ENCODE assay signal across 1 cellular context in the genomic region with DNA sequence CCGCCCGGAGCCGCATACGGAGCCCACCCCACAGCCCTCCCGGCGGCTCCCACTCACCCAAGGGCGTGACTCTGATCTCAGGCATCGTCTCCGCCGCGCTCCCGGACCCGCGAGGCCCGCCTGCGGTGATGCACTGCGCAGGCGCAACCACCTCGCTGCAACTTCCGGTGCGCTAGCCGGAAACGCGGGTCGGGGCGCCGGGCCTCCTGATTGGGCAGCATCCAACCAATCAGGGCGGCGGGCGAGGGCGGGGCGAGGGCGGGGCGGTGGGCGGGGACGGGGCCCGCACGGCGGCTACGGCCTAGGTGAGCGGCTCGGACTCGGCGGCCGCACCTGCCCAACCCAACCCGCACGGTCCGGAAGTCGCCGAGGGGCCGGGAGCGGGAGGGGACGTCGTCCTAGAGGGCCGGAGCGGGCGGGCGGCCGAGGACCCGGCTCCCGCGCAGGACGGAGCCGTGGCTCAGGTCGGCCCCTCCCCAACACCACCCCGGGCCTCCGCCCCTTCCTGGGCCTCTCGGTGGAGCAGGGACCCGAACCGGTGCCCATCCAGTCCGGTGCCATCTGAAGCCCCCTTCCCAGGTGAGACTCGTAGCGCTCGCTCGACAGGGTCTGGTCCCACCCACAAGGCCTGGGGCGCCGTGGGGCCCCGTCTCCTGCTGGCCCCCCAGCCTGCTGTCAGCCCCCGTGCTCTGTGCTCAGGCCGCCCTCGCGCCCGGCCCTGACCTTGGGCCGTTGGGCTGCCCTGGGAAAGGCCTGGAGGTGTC.
TF ChIP-seq lines count a peak whose summit lies in the region.

Gene CPTP (plus strand): TSS at position 279 of the 764 bp plus-strand sequence. CDS start 2,109 bp downstream, outside the sequence.
Gene INTS11 (minus strand): TSS at position 137 of the 764 bp plus-strand sequence. CDS start 52 bp downstream, at position 85.

TF ChIP-seq in HepG2, 621 proteins besides CTCF, POLR2A, EP300 and RAD21 (continued from another document and continues in another):
- TF ChIP-seq, protein P1, sequence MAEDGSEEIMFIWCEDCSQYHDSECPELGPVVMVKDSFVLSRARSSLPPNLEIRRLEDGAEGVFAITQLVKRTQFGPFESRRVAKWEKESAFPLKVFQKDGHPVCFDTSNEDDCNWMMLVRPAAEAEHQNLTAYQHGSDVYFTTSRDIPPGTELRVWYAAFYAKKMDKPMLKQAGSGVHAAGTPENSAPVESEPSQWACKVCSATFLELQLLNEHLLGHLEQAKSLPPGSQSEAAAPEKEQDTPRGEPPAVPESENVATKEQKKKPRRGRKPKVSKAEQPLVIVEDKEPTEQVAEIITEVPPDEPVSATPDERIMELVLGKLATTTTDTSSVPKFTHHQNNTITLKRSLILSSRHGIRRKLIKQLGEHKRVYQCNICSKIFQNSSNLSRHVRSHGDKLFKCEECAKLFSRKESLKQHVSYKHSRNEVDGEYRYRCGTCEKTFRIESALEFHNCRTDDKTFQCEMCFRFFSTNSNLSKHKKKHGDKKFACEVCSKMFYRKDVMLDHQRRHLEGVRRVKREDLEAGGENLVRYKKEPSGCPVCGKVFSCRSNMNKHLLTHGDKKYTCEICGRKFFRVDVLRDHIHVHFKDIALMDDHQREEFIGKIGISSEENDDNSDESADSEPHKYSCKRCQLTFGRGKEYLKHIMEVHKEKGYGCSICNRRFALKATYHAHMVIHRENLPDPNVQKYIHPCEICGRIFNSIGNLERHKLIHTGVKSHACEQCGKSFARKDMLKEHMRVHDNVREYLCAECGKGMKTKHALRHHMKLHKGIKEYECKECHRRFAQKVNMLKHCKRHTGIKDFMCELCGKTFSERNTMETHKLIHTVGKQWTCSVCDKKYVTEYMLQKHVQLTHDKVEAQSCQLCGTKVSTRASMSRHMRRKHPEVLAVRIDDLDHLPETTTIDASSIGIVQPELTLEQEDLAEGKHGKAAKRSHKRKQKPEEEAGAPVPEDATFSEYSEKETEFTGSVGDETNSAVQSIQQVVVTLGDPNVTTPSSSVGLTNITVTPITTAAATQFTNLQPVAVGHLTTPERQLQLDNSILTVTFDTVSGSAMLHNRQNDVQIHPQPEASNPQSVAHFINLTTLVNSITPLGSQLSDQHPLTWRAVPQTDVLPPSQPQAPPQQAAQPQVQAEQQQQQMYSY (CRISPR knock-in tag; IDR thresholded peaks at IDR 0.05), result peak; percentile 36; the same call in 1 of the 2 replicates
- no peak for TF ChIP-seq GATAD2A (CRISPR knock-in tag; IDR thresholded peaks at IDR 0.05)
- TF ChIP-seq ZSCAN25 (CRISPR knock-in tag; IDR thresholded peaks at IDR 0.05), result no peak
- TF ChIP-seq MED8 (CRISPR knock-in tag; IDR thresholded peaks at IDR 0.05; ENCODE audit: insufficient replicate concordance), result peak; percentile 55
- TF ChIP-seq ZNF607 (CRISPR knock-in tag; IDR thresholded peaks at IDR 0.05; ENCODE audit: borderline replicate concordance), result peak; percentile 78; the same call in 1 of the 2 replicates
- peak; percentile 73 for TF ChIP-seq SP4 (CRISPR knock-in tag; IDR thresholded peaks at IDR 0.05)
- no peak for TF ChIP-seq ELF3 (CRISPR knock-in tag; IDR thresholded peaks at IDR 0.05)
- TF ChIP-seq SRY (CRISPR knock-in tag; IDR thresholded peaks at IDR 0.05), result peak; percentile 54
- TF ChIP-seq, protein P2, sequence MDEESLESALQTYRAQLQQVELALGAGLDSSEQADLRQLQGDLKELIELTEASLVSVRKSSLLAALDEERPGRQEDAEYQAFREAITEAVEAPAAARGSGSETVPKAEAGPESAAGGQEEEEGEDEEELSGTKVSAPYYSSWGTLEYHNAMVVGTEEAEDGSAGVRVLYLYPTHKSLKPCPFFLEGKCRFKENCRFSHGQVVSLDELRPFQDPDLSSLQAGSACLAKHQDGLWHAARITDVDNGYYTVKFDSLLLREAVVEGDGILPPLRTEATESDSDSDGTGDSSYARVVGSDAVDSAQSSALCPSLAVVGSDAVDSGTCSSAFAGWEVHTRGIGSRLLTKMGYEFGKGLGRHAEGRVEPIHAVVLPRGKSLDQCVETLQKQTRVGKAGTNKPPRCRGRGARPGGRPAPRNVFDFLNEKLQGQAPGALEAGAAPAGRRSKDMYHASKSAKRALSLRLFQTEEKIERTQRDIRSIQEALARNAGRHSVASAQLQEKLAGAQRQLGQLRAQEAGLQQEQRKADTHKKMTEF (CRISPR knock-in tag; IDR thresholded peaks at IDR 0.05), result peak; percentile 78; the same call in 1 of the 2 replicates
- TF ChIP-seq GATA4 (IDR thresholded peaks at IDR 0.05; ENCODE audit: borderline replicate concordance, low read depth), result no peak
- TF ChIP-seq MEIS2 (CRISPR knock-in tag; IDR thresholded peaks at IDR 0.05), result no peak
- peak; percentile 6 for TF ChIP-seq TEAD3 (CRISPR knock-in tag; optimal IDR thresholded peaks at IDR 0.05; ENCODE audit: borderline replicate concordance)
- TF ChIP-seq RXRB (CRISPR knock-in tag; IDR thresholded peaks at IDR 0.05; ENCODE audit: borderline replicate concordance), result peak; percentile 58
- TF ChIP-seq GABPA (IDR thresholded peaks at IDR 0.05; ENCODE audit: low read depth, low read length), result no peak
- TF ChIP-seq GABPA (CRISPR knock-in tag; IDR thresholded peaks at IDR 0.05; ENCODE audit: low read depth), result peak; percentile 91
- no peak for TF ChIP-seq E2F5 (CRISPR knock-in tag; conservative IDR thresholded peaks at IDR 0.05)
- TF ChIP-seq ZNF274 (CRISPR knock-in tag; IDR thresholded peaks at IDR 0.05), result no peak; the same call in 1 of the 2 replicates
- TF ChIP-seq SPEN (CRISPR knock-in tag; IDR thresholded peaks at IDR 0.05; ENCODE audit: low read depth), result peak; percentile 81
- TF ChIP-seq HDAC1 (CRISPR knock-in tag; IDR thresholded peaks at IDR 0.05), result peak; percentile 72
- no peak for TF ChIP-seq CHCHD3 (CRISPR knock-in tag; IDR thresholded peaks at IDR 0.05)
- no peak for TF ChIP-seq HDAC6 (IDR thresholded peaks at IDR 0.05; ENCODE audit: low read depth, low read length)
- 0 out of 2 replicates have a peak, but pooled peaks have one; percentile 29 for TF ChIP-seq TBP (CRISPR knock-in tag; IDR thresholded peaks at IDR 0.05)
- TF ChIP-seq MYNN (CRISPR knock-in tag; IDR thresholded peaks at IDR 0.05; ENCODE audit: low read depth), result 0 out of 2 replicates have a peak, but pooled peaks have one; percentile 54
- TF ChIP-seq MED1 (CRISPR knock-in tag; IDR thresholded peaks at IDR 0.05), result peak; percentile 46
- TF ChIP-seq, protein P3, sequence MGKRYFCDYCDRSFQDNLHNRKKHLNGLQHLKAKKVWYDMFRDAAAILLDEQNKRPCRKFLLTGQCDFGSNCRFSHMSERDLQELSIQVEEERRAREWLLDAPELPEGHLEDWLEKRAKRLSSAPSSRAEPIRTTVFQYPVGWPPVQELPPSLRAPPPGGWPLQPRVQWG (CRISPR knock-in tag; IDR thresholded peaks at IDR 0.05; ENCODE audit: borderline replicate concordance, low read depth), result 0 out of 2 replicates have a peak, but pooled peaks have one; percentile 26
- TF ChIP-seq, protein P4, sequence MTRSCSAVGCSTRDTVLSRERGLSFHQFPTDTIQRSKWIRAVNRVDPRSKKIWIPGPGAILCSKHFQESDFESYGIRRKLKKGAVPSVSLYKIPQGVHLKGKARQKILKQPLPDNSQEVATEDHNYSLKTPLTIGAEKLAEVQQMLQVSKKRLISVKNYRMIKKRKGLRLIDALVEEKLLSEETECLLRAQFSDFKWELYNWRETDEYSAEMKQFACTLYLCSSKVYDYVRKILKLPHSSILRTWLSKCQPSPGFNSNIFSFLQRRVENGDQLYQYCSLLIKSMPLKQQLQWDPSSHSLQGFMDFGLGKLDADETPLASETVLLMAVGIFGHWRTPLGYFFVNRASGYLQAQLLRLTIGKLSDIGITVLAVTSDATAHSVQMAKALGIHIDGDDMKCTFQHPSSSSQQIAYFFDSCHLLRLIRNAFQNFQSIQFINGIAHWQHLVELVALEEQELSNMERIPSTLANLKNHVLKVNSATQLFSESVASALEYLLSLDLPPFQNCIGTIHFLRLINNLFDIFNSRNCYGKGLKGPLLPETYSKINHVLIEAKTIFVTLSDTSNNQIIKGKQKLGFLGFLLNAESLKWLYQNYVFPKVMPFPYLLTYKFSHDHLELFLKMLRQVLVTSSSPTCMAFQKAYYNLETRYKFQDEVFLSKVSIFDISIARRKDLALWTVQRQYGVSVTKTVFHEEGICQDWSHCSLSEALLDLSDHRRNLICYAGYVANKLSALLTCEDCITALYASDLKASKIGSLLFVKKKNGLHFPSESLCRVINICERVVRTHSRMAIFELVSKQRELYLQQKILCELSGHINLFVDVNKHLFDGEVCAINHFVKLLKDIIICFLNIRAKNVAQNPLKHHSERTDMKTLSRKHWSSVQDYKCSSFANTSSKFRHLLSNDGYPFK (CRISPR knock-in tag; IDR thresholded peaks at IDR 0.05; ENCODE audit: borderline replicate concordance), result peak; percentile 54; the same call in 1 of the 2 replicates
- no peak; the same call in 1 of the 2 replicates for TF ChIP-seq BCL6 (CRISPR knock-in tag; IDR thresholded peaks at IDR 0.05)
- TF ChIP-seq EED (CRISPR knock-in tag; IDR thresholded peaks at IDR 0.05), result 0 out of 2 replicates have a peak, but pooled peaks have one; percentile 72
- TF ChIP-seq, protein P5, sequence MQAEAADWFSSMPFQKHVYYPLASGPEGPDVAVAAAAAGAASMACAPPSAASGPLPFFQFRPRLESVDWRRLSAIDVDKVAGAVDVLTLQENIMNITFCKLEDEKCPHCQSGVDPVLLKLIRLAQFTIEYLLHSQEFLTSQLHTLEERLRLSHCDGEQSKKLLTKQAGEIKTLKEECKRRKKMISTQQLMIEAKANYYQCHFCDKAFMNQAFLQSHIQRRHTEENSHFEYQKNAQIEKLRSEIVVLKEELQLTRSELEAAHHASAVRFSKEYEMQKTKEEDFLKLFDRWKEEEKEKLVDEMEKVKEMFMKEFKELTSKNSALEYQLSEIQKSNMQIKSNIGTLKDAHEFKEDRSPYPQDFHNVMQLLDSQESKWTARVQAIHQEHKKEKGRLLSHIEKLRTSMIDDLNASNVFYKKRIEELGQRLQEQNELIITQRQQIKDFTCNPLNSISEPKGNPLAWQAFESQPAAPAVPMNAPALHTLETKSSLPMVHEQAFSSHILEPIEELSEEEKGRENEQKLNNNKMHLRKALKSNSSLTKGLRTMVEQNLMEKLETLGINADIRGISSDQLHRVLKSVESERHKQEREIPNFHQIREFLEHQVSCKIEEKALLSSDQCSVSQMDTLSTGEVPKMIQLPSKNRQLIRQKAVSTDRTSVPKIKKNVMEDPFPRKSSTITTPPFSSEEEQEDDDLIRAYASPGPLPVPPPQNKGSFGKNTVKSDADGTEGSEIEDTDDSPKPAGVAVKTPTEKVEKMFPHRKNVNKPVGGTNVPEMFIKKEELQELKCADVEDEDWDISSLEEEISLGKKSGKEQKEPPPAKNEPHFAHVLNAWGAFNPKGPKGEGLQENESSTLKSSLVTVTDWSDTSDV (CRISPR knock-in tag; IDR thresholded peaks at IDR 0.05), result no peak; the same call in 1 of the 2 replicates
- TF ChIP-seq ZNF563 (CRISPR knock-in tag; IDR thresholded peaks at IDR 0.05), result peak; percentile 78
- TF ChIP-seq, protein P6, sequence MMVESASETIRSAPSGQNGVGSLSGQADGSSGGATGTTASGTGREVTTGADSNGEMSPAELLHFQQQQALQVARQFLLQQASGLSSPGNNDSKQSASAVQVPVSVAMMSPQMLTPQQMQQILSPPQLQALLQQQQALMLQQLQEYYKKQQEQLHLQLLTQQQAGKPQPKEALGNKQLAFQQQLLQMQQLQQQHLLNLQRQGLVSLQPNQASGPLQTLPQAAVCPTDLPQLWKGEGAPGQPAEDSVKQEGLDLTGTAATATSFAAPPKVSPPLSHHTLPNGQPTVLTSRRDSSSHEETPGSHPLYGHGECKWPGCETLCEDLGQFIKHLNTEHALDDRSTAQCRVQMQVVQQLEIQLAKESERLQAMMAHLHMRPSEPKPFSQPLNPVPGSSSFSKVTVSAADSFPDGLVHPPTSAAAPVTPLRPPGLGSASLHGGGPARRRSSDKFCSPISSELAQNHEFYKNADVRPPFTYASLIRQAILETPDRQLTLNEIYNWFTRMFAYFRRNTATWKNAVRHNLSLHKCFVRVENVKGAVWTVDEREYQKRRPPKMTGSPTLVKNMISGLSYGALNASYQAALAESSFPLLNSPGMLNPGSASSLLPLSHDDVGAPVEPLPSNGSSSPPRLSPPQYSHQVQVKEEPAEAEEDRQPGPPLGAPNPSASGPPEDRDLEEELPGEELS (CRISPR knock-in tag; IDR thresholded peaks at IDR 0.05), result 0 out of 2 replicates have a peak, but pooled peaks have one; percentile 26
- peak; percentile 52; the same call in 1 of the 2 replicates for TF ChIP-seq MEF2D (CRISPR knock-in tag; IDR thresholded peaks at IDR 0.05)
- TF ChIP-seq HNF1A (IDR thresholded peaks at IDR 0.05; ENCODE audit: low read depth), result no peak
- no peak for TF ChIP-seq HNF1A (CRISPR knock-in tag; IDR thresholded peaks at IDR 0.05; ENCODE audit: borderline replicate concordance)
- TF ChIP-seq ZNF160 (CRISPR knock-in tag; IDR thresholded peaks at IDR 0.05), result 0 out of 2 replicates have a peak, but pooled peaks have one; percentile 14
